Comparison of ENCODE assay signal across 17 cellular contexts in genomic region chr2:220057922-220058321, GRCh38.
"Had no signal": no experiment of that assay in that cellular context is flagged by ENCODE, and none has a peak within 500 bp of the region (broad histone marks: within the 10 kb centered on the region; RNA-seq: fewer than 3 reads in every experiment).

No MANE protein-coding gene starts in this region.

- H3K4me1 Mint-ChIP-seq: naive B cell; stimulated activated memory B cell treated with anti-CD40 and anti-IgM and Interleukin-4, amounts not matched to agents 10 μg/mL and 1 μg/mL and 100 μg/mL, for 72 hours had no signal

- ATAC-seq: left colon; pancreas; right lobe of liver; stimulated activated memory B cell treated with anti-CD40 and anti-IgM and Interleukin-4, amounts not matched to agents 10 μg/mL and 1 μg/mL and 100 μg/mL, for 72 hours; upper lobe of right lung had no signal

- H3K27ac ChIP-seq: pancreas, right lobe of liver, tibial nerve, upper lobe of right lung, vagina had no signal

- H3K9me3 ChIP-seq: pancreas, right lobe of liver, upper lobe of right lung, vagina had no signal

- H3K36me3 ChIP-seq: pancreas, right lobe of liver, tibial nerve, upper lobe of right lung, vagina had no signal

- H3K4me3 ChIP-seq: pancreas, right lobe of liver, tibial nerve, upper lobe of right lung, vagina had no signal

- H3K36me3 Mint-ChIP-seq: naive B cell; stimulated activated memory B cell treated with anti-CD40 and anti-IgM and Interleukin-4, amounts not matched to agents 10 μg/mL and 1 μg/mL and 100 μg/mL, for 72 hours had no signal

- H3K27me3 ChIP-seq: pancreas, right lobe of liver, tibial nerve, upper lobe of right lung, vagina had no signal

- H3K4me3 Mint-ChIP-seq: naive B cell; nephron; stimulated activated memory B cell treated with anti-CD40 and anti-IgM and Interleukin-4, amounts not matched to agents 10 μg/mL and 1 μg/mL and 100 μg/mL, for 72 hours; stimulated activated naive CD8-positive, alpha-beta T cell treated with anti-CD3 and anti-CD28 coated beads, Interleukin-15, Interleukin-2, amounts not matched to agents 100 ng/mL and 50 ng/mL, for 24 hours had no signal

- H3K27me3 Mint-ChIP-seq: naive B cell; progenitor cell of endocrine pancreas; stimulated activated memory B cell treated with anti-CD40 and anti-IgM and Interleukin-4, amounts not matched to agents 10 μg/mL and 1 μg/mL and 100 μg/mL, for 72 hours; stimulated activated naive CD8-positive, alpha-beta T cell treated with anti-CD3 and anti-CD28 coated beads, Interleukin-15, Interleukin-2, amounts not matched to agents 100 ng/mL and 50 ng/mL, for 24 hours had no signal

- H3K4me1 ChIP-seq: pancreas, right lobe of liver, tibial nerve, upper lobe of right lung, vagina had no signal

- H3K27ac Mint-ChIP-seq: naive B cell; nephron; progenitor cell of endocrine pancreas; stimulated activated memory B cell treated with anti-CD40 and anti-IgM and Interleukin-4, amounts not matched to agents 10 μg/mL and 1 μg/mL and 100 μg/mL, for 72 hours; stimulated activated naive CD8-positive, alpha-beta T cell treated with anti-CD3 and anti-CD28 coated beads, Interleukin-15, Interleukin-2, amounts not matched to agents 100 ng/mL and 50 ng/mL, for 24 hours had no signal

- DNase-seq: dermis blood vessel endothelial cell; foreskin melanocyte; islet precursor cell; left colon; mesendoderm; naive B cell; occipital lobe; pancreas; right lobe of liver; stimulated activated CD4-positive, alpha-beta T cell treated with anti-CD3 and anti-CD28 coated beads, Interleukin-4, amount 100 ng/mL, for 24 hours; upper lobe of right lung had no signal
